In the genomic region with DNA sequence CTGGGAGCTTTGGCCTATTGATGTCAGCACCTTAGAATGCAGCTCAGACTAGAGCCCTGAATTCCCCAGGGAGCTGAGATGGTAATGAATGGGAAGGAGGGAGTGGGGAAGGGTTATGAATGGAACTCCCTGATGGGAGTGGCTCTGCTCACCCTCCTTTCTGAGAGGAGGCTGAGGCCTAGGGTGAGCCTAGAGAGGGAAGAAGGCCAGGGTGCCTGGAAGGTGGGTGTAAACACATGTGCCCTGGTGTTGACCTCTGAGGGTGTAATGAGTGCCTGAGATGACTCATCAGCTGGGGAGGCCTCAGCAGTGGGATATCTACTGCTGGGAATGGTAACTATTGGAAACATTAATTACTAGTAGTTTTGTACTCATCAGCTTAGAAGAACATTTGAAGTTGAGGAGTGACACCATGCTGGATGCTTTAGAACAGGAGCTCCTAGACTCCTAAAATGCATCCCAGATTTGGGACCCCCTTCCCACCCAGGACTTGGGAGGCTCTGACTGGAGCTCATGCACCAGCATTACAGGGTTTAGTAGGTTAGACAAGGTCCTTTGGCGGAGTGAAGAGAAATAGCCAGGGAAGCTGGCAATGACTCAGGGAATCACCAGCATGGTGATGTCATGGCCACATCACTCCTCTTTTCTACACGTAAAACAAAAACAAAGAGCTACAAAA, we compare ENCODE assay signal across 1 cellular context.
TF ChIP-seq lines count a peak whose summit lies in the region.

No MANE protein-coding gene starts in this region.

TF ChIP-seq in HEK293, 187 proteins besides CTCF, POLR2A, EP300 and RAD21 (continued from another document and continues in another):
- TF ChIP-seq, protein P1, sequence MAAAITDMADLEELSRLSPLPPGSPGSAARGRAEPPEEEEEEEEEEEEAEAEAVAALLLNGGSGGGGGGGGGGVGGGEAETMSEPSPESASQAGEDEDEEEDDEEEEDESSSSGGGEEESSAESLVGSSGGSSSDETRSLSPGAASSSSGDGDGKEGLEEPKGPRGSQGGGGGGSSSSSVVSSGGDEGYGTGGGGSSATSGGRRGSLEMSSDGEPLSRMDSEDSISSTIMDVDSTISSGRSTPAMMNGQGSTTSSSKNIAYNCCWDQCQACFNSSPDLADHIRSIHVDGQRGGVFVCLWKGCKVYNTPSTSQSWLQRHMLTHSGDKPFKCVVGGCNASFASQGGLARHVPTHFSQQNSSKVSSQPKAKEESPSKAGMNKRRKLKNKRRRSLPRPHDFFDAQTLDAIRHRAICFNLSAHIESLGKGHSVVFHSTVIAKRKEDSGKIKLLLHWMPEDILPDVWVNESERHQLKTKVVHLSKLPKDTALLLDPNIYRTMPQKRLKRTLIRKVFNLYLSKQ (tag by site-specific recombination; IDR thresholded peaks at IDR 0.05; ENCODE audit: borderline replicate concordance) = no peak
- 0 out of 2 replicates have a peak, but pooled peaks have one; percentile 43 for TF ChIP-seq ZFP69B (tag by site-specific recombination; IDR thresholded peaks at IDR 0.05)
- TF ChIP-seq ZNF629 (tag by site-specific recombination; IDR thresholded peaks at IDR 0.05) = peak; percentile 89
- TF ChIP-seq ZNF501 (tag by site-specific recombination; IDR thresholded peaks at IDR 0.05) = no peak; the same call in none of the 2 replicates
- TF ChIP-seq GLI2 (tag by site-specific recombination; IDR thresholded peaks at IDR 0.05; ENCODE audit: borderline replicate concordance, low read depth) = no peak
- TF ChIP-seq ZNF747 (tag by site-specific recombination; IDR thresholded peaks at IDR 0.05) = no peak
- TF ChIP-seq ZNF155 (tag by site-specific recombination; IDR thresholded peaks at IDR 0.05) = no peak
- TF ChIP-seq ZNF24 (tag by site-specific recombination; IDR thresholded peaks at IDR 0.05) = peak; percentile 90
- TF ChIP-seq ZNF830 (tag by site-specific recombination; IDR thresholded peaks at IDR 0.05; ENCODE audit: low read depth) = no peak
- no peak for TF ChIP-seq ZNF670 (tag by site-specific recombination; IDR thresholded peaks at IDR 0.05; ENCODE audit: low read depth)
- TF ChIP-seq KLF16 (tag by site-specific recombination; IDR thresholded peaks at IDR 0.05) = peak; percentile 46; the same call in 1 of the 2 replicates
- TF ChIP-seq, protein P2, sequence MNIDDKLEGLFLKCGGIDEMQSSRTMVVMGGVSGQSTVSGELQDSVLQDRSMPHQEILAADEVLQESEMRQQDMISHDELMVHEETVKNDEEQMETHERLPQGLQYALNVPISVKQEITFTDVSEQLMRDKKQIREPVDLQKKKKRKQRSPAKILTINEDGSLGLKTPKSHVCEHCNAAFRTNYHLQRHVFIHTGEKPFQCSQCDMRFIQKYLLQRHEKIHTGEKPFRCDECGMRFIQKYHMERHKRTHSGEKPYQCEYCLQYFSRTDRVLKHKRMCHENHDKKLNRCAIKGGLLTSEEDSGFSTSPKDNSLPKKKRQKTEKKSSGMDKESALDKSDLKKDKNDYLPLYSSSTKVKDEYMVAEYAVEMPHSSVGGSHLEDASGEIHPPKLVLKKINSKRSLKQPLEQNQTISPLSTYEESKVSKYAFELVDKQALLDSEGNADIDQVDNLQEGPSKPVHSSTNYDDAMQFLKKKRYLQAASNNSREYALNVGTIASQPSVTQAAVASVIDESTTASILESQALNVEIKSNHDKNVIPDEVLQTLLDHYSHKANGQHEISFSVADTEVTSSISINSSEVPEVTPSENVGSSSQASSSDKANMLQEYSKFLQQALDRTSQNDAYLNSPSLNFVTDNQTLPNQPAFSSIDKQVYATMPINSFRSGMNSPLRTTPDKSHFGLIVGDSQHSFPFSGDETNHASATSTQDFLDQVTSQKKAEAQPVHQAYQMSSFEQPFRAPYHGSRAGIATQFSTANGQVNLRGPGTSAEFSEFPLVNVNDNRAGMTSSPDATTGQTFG (tag by site-specific recombination; IDR thresholded peaks at IDR 0.05; ENCODE audit: borderline replicate concordance) = no peak
- 0 out of 2 replicates have a peak, but pooled peaks have one; percentile 2 for TF ChIP-seq ZNF146 (tag by site-specific recombination; IDR thresholded peaks at IDR 0.05)
- TF ChIP-seq ZFP41 (tag by site-specific recombination; IDR thresholded peaks at IDR 0.05; ENCODE audit: borderline replicate concordance) = no peak
- TF ChIP-seq WT1 (tag by site-specific recombination; IDR thresholded peaks at IDR 0.05) = peak; percentile 99
- no peak; the same call in 1 of the 2 replicates for TF ChIP-seq IKZF3 (tag by site-specific recombination; IDR thresholded peaks at IDR 0.05)
- TF ChIP-seq, protein P3, sequence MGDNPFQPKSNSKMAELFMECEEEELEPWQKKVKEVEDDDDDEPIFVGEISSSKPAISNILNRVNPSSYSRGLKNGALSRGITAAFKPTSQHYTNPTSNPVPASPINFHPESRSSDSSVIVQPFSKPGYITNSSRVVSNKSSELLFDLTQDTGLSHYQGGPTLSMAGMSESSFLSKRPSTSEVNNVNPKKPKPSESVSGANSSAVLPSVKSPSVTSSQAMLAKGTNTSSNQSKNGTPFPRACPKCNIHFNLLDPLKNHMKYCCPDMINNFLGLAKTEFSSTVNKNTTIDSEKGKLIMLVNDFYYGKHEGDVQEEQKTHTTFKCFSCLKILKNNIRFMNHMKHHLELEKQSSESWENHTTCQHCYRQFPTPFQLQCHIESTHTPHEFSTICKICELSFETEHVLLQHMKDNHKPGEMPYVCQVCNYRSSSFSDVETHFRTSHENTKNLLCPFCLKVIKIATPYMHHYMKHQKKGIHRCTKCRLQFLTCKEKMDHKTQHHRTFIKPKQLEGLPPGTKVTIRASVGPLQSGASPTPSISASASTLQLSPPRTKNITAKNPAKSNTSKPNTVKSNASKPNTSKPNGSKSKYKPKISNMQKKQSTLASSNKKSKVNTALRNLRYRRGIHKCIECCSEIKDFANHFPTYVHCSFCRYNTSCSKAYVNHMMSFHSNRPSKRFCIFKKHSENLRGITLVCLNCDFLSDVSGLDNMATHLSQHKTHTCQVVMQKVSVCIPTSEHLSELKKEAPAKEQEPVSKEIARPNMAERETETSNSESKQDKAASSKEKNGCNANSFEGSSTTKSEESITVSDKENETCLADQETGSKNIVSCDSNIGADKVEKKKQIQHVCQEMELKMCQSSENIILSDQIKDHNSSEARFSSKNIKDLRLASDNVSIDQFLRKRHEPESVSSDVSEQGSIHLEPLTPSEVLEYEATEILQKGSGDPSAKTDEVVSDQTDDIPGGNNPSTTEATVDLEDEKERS (tag by site-specific recombination; IDR thresholded peaks at IDR 0.05) = no peak
- peak; percentile 88 for TF ChIP-seq KLF8 (tag by site-specific recombination; IDR thresholded peaks at IDR 0.05)
- TF ChIP-seq ZNF19 (tag by site-specific recombination; IDR thresholded peaks at IDR 0.05; ENCODE audit: low read depth) = no peak
- no peak for TF ChIP-seq ZNF544 (tag by site-specific recombination; IDR thresholded peaks at IDR 0.05)
- no peak for TF ChIP-seq ZNF701 (tag by site-specific recombination; IDR thresholded peaks at IDR 0.05)
- no peak for TF ChIP-seq ZNF473 (tag by site-specific recombination; IDR thresholded peaks at IDR 0.05)
- TF ChIP-seq ZNF658 (tag by site-specific recombination; IDR thresholded peaks at IDR 0.05) = no peak
- TF ChIP-seq KLF1 (tag by site-specific recombination; IDR thresholded peaks at IDR 0.05) = peak; percentile 89
- 0 out of 2 replicates have a peak, but pooled peaks have one; percentile 18 for TF ChIP-seq ZNF341 (tag by site-specific recombination; IDR thresholded peaks at IDR 0.05; ENCODE audit: low read depth)
- TF ChIP-seq KLF10 (tag by site-specific recombination; IDR thresholded peaks at IDR 0.05) = no peak; the same call in 1 of the 2 replicates
- TF ChIP-seq ZXDB (tag by site-specific recombination; IDR thresholded peaks at IDR 0.05) = peak; percentile 52
- TF ChIP-seq, protein P4, sequence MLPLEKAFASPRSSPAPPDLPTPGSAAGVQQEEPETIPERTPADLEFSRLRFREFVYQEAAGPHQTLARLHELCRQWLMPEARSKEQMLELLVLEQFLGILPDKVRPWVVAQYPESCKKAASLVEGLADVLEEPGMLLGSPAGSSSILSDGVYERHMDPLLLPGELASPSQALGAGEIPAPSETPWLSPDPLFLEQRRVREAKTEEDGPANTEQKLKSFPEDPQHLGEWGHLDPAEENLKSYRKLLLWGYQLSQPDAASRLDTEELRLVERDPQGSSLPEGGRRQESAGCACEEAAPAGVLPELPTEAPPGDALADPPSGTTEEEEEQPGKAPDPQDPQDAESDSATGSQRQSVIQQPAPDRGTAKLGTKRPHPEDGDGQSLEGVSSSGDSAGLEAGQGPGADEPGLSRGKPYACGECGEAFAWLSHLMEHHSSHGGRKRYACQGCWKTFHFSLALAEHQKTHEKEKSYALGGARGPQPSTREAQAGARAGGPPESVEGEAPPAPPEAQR (tag by site-specific recombination; IDR thresholded peaks at IDR 0.05) = no peak
- no peak for TF ChIP-seq ZNF776 (tag by site-specific recombination; IDR thresholded peaks at IDR 0.05; ENCODE audit: borderline replicate concordance)
- peak; percentile 70 for TF ChIP-seq ZNF394 (tag by site-specific recombination; IDR thresholded peaks at IDR 0.05; ENCODE audit: borderline replicate concordance)
- TF ChIP-seq ZEB2 (tag by site-specific recombination; IDR thresholded peaks at IDR 0.05) = peak; percentile 92
- TF ChIP-seq ZNF571 (tag by site-specific recombination; IDR thresholded peaks at IDR 0.05) = no peak
- TF ChIP-seq RBAK (tag by site-specific recombination; IDR thresholded peaks at IDR 0.05) = no peak
- TF ChIP-seq ZNF292 (tag by site-specific recombination; IDR thresholded peaks at IDR 0.05; ENCODE audit: borderline replicate concordance, low read depth) = no peak
- TF ChIP-seq ZNF112 (tag by site-specific recombination; IDR thresholded peaks at IDR 0.05) = no peak
- no peak for TF ChIP-seq ZSCAN30 (tag by site-specific recombination; IDR thresholded peaks at IDR 0.05)
- no peak for TF ChIP-seq SCRT2 (tag by site-specific recombination; IDR thresholded peaks at IDR 0.05)
- no peak for TF ChIP-seq MZF1 (tag by site-specific recombination; IDR thresholded peaks at IDR 0.05; ENCODE audit: borderline replicate concordance)
- no peak for TF ChIP-seq ZNF426 (tag by site-specific recombination; IDR thresholded peaks at IDR 0.05)
- TF ChIP-seq, protein P5, sequence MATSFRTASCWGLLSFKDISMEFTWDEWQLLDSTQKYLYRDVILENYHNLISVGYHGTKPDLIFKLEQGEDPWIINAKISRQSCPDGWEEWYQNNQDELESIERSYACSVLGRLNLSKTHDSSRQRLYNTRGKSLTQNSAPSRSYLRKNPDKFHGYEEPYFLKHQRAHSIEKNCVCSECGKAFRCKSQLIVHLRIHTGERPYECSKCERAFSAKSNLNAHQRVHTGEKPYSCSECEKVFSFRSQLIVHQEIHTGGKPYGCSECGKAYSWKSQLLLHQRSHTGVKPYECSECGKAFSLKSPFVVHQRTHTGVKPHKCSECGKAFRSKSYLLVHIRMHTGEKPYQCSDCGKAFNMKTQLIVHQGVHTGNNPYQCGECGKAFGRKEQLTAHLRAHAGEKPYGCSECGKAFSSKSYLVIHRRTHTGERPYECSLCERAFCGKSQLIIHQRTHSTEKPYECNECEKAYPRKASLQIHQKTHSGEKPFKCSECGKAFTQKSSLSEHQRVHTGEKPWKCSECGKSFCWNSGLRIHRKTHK (tag by site-specific recombination; IDR thresholded peaks at IDR 0.05) = no peak
- TF ChIP-seq, protein P6, sequence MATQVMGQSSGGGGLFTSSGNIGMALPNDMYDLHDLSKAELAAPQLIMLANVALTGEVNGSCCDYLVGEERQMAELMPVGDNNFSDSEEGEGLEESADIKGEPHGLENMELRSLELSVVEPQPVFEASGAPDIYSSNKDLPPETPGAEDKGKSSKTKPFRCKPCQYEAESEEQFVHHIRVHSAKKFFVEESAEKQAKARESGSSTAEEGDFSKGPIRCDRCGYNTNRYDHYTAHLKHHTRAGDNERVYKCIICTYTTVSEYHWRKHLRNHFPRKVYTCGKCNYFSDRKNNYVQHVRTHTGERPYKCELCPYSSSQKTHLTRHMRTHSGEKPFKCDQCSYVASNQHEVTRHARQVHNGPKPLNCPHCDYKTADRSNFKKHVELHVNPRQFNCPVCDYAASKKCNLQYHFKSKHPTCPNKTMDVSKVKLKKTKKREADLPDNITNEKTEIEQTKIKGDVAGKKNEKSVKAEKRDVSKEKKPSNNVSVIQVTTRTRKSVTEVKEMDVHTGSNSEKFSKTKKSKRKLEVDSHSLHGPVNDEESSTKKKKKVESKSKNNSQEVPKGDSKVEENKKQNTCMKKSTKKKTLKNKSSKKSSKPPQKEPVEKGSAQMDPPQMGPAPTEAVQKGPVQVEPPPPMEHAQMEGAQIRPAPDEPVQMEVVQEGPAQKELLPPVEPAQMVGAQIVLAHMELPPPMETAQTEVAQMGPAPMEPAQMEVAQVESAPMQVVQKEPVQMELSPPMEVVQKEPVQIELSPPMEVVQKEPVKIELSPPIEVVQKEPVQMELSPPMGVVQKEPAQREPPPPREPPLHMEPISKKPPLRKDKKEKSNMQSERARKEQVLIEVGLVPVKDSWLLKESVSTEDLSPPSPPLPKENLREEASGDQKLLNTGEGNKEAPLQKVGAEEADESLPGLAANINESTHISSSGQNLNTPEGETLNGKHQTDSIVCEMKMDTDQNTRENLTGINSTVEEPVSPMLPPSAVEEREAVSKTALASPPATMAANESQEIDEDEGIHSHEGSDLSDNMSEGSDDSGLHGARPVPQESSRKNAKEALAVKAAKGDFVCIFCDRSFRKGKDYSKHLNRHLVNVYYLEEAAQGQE (tag by site-specific recombination; IDR thresholded peaks at IDR 0.05) = no peak
- TF ChIP-seq MEIS1 (CRISPR knock-in tag; IDR thresholded peaks at IDR 0.05; ENCODE audit: borderline replicate concordance) = no peak
- TF ChIP-seq, protein P7, sequence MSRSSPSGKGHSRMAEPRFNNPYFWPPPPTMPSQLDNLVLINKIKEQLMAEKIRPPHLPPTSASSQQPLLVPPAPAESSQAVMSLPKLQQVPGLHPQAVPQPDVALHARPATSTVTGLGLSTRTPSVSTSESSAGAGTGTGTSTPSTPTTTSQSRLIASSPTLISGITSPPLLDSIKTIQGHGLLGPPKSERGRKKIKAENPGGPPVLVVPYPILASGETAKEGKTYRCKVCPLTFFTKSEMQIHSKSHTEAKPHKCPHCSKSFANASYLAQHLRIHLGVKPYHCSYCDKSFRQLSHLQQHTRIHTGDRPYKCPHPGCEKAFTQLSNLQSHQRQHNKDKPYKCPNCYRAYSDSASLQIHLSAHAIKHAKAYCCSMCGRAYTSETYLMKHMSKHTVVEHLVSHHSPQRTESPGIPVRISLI (tag by site-specific recombination; IDR thresholded peaks at IDR 0.05) = no peak
- TF ChIP-seq, protein P8, sequence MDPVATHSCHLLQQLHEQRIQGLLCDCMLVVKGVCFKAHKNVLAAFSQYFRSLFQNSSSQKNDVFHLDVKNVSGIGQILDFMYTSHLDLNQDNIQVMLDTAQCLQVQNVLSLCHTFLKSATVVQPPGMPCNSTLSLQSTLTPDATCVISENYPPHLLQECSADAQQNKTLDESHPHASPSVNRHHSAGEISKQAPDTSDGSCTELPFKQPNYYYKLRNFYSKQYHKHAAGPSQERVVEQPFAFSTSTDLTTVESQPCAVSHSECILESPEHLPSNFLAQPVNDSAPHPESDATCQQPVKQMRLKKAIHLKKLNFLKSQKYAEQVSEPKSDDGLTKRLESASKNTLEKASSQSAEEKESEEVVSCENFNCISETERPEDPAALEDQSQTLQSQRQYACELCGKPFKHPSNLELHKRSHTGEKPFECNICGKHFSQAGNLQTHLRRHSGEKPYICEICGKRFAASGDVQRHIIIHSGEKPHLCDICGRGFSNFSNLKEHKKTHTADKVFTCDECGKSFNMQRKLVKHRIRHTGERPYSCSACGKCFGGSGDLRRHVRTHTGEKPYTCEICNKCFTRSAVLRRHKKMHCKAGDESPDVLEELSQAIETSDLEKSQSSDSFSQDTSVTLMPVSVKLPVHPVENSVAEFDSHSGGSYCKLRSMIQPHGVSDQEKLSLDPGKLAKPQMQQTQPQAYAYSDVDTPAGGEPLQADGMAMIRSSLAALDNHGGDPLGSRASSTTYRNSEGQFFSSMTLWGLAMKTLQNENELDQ (tag by site-specific recombination; IDR thresholded peaks at IDR 0.05; ENCODE audit: low read depth) = no peak
- peak; percentile 88 for TF ChIP-seq ZIC2 (tag by site-specific recombination; IDR thresholded peaks at IDR 0.05)
- TF ChIP-seq ZNF585B (tag by site-specific recombination; IDR thresholded peaks at IDR 0.05) = no peak
